In genomic region chr2:33475381-33476099, GRCh38 we compare ENCODE assay signal across 1 cellular context.
A peak's percentile ranks its signal among the peaks of the same experiment; 100 is the strongest.
TF ChIP-seq lines count a peak whose summit lies in the region.

No MANE protein-coding gene starts in this region.

TF ChIP-seq in H1, 55 proteins besides CTCF, POLR2A, EP300 and RAD21 (continued from another document):
- peak; percentile 27; the same call in 1 of the 2 replicates for TF ChIP-seq MAX (IDR thresholded peaks at IDR 0.05)
- TF ChIP-seq TBP (IDR thresholded peaks at IDR 0.05; ENCODE audit: low read depth, low read length), result 0 out of 2 replicates have a peak, but pooled peaks have one; percentile 16
- TF ChIP-seq BACH1 (IDR thresholded peaks at IDR 0.05; ENCODE audit: low read length), result 0 out of 2 replicates have a peak, but pooled peaks have one; percentile 7
- TF ChIP-seq EZH2 (IDR thresholded peaks at IDR 0.05; ENCODE audit: low read depth, low read length, severe bottlenecking), result no peak
